19 cellular contexts compared by ENCODE assay signal in genomic region chr4:135354876-135355275, GRCh38.
DNase-seq lines count a peak whose midpoint lies in the region; ATAC-seq and TF ChIP-seq lines count a peak whose summit lies in the region.
"Had no signal": no experiment of that assay in that cellular context is flagged by ENCODE, and none has a peak within 500 bp of the region (broad histone marks: within the 10 kb centered on the region; RNA-seq: fewer than 3 reads in every experiment).

No MANE protein-coding gene starts in this region.

- no peak overlapping the region for H3K4me3 Mint-ChIP-seq in T-cell
- H3K4me3 Mint-ChIP-seq: CD4-positive, CD25-positive, alpha-beta regulatory T cell had no signal

- no peaks in the 10 kb centered on the region for H3K36me3 ChIP-seq in brain microvascular endothelial cell (replicated peaks)
- H3K36me3 ChIP-seq: BE2C had no signal

- H3K27me3 ChIP-seq in brain microvascular endothelial cell (replicated peaks), result no peaks in the 10 kb centered on the region
- H3K27me3 ChIP-seq: BE2C had no signal

- DNase-seq in SIG-M5 treated with dmso at 0.1 percent for 504 hours (lab: John Stamatoyannopoulos, UW; ENCODE audit: unreplicated experiment) (peak; percentile 12), SIG-M5 (lab: John Stamatoyannopoulos, UW) (no peak), brain microvascular endothelial cell (peak; percentile 14), fibroblast of villous mesenchyme (ENCODE audit: low read depth) (peak; percentile 2), hypothalamus (lab: John Stamatoyannopoulos, UW) (no peak), T-cell (no peak), NCI-H1105 (lab: John Stamatoyannopoulos, UW) (no peak), NCI-H146 (lab: John Stamatoyannopoulos, UW) (no peak)
- DNase-seq: BE2C; Caco-2; CD4-positive, CD25-positive, alpha-beta regulatory T cell; DMS153; GOT3; NCI-H187 treated with DMSO at 0.1 percent for 48 hours; NCI-H345; NCI-H524 treated with DMSO at 0.1 percent for 48 hours; SHP77 had no signal

- TF ChIP-seq CTCF in brain microvascular endothelial cell (IDR thresholded peaks at IDR 0.05; ENCODE audit: low read depth, low read length, missing control alignments) (no peak), fibroblast of villous mesenchyme (IDR thresholded peaks at IDR 0.05; ENCODE audit: insufficient read depth, low read depth, low read length) (no peak)

- POLR2A ChIA-PET in T-cell (lab: Charles Lee), result no interaction called here

- no peaks in the 10 kb centered on the region for H3K27me3 Mint-ChIP-seq in T-cell
- H3K27me3 Mint-ChIP-seq: CD4-positive, CD25-positive, alpha-beta regulatory T cell had no signal

- ATAC-seq in T-cell (replicated peaks in 1 of 4), result no peak
- ATAC-seq: K562 had no signal

- no peak overlapping the region for H3K27ac ChIP-seq in brain microvascular endothelial cell
- H3K27ac ChIP-seq: 22Rv1 had no signal

- no peaks in the 10 kb centered on the region for H3K36me3 Mint-ChIP-seq in T-cell
- H3K36me3 Mint-ChIP-seq: CD4-positive, CD25-positive, alpha-beta regulatory T cell had no signal

- no peaks in the 10 kb centered on the region for H3K4me1 Mint-ChIP-seq in T-cell
- H3K4me1 Mint-ChIP-seq: CD4-positive, CD25-positive, alpha-beta regulatory T cell had no signal

- H3K4me3 ChIP-seq in brain microvascular endothelial cell (ENCODE audit: low read depth, low read length), result no peak overlapping the region
- H3K4me3 ChIP-seq in fibroblast of villous mesenchyme (ENCODE audit: low read depth, low read length), result no peak overlapping the region
- H3K4me3 ChIP-seq: K562 had no signal

- H3K9me3 Mint-ChIP-seq in T-cell, result peaks cover 2 to 12% (median 12%) of the 10 kb centered on the region in 3 donors

- in situ Hi-C loops in brain microvascular endothelial cell (cut with HindIII; ENCODE audit: low pct_ligation_motif_present, low sequenced_read_pairs), result no loop called here

- CTCF ChIA-PET in T-cell (lab: Charles Lee), result no interaction called here

- no peak overlapping the region for H3K27ac Mint-ChIP-seq in T-cell
- H3K27ac Mint-ChIP-seq: CD4-positive, CD25-positive, alpha-beta regulatory T cell had no signal

Comparison
In these comparisons a context has a peak if more than half of its experiments do, and no peak if none do; other contexts are left out.
1. DNase-seq: peak in SIG-M5 treated with dmso at 0.1 percent for 504 hours (single experiment), brain microvascular endothelial cell (single experiment) and fibroblast of villous mesenchyme (single experiment); none in SIG-M5 (single experiment), hypothalamus (0 of 51), T-cell (0 of 34), NCI-H1105 (single experiment) and NCI-H146 (single experiment).